Comparison of ENCODE assay signal across 8 cellular contexts in genomic region chr10:75638752-75639151, GRCh38.
"Had no signal": no experiment of that assay in that cellular context is flagged by ENCODE, and none has a peak within 500 bp of the region (broad histone marks: within the 10 kb centered on the region; RNA-seq: fewer than 3 reads in every experiment).

No MANE protein-coding gene starts in this region.

- H3K4me3 ChIP-seq: GM23338 had no signal

- H3K4me3 Mint-ChIP-seq: GM23338, H9, IgD-negative memory B cell had no signal

- DNase-seq: H9, HCEC 1CT, KG1 had no signal

- FAIRE-seq: H1, H54 had no signal

- H3K4me1 Mint-ChIP-seq: GM23338, H9, IgD-negative memory B cell had no signal

- H2AFZ ChIP-seq: GM23338 had no signal

- H3K4me2 ChIP-seq: GM23338 had no signal

- H3K27ac ChIP-seq: HL-60 had no signal

- H3K9me3 Mint-ChIP-seq: GM23338, H9, IgD-negative memory B cell had no signal

- H3K27ac Mint-ChIP-seq: GM23338, H9, IgD-negative memory B cell had no signal

- H3K36me3 Mint-ChIP-seq: IgD-negative memory B cell had no signal

- ATAC-seq: GM23338 had no signal
